Comparison of ENCODE assay signal across 1 cellular context in the genomic region with DNA sequence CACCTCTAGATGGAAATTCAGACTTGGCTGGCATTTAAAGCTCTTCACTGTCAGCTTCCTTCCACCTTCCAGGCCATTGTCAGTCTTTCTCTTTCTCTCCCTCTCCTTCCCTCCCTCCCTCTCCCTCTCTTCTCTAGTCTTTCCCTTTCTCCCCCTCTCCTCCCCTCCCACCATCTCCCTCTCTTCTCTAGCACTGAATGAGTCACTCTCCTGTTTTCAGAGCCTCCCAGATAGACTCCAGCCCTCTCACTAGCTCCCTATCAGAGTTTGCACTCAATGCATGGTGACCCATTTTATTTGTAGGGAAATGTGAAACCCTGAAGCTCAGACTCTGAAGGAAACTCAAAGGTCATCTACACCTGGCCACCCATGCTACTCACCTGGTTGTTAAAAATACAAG.
TF ChIP-seq lines count a peak whose summit lies in the region.

No MANE protein-coding gene starts in this region.

TF ChIP-seq in K562, 482 proteins besides CTCF, POLR2A, EP300 and RAD21 (continued from another document and continues in another):
- TF ChIP-seq WHSC1 (IDR thresholded peaks at IDR 0.05; ENCODE audit: low read length) (no peak), SREBF1 (IDR thresholded peaks at IDR 0.05; ENCODE audit: borderline replicate concordance, low read depth, low read length) (no peak), SMAD2 (IDR thresholded peaks at IDR 0.05; ENCODE audit: low read depth, low read length) (no peak), PRDM10 (IDR thresholded peaks at IDR 0.05; ENCODE audit: partially characterized antibody) (peak; percentile 50), XRCC3 (IDR thresholded peaks at IDR 0.05) (no peak), MCM7 (IDR thresholded peaks at IDR 0.05) (0 out of 4 replicates have a peak, but pooled peaks of 1 of the 2 experiments have one; percentile 40), PHB2 (IDR thresholded peaks at IDR 0.05; ENCODE audit: low read depth) (peak; percentile 29; the same call in 1 of the 2 replicates), ETV5 (CRISPR knock-in tag; IDR thresholded peaks at IDR 0.05; ENCODE audit: low read depth) (no peak), SRSF1 (IDR thresholded peaks at IDR 0.05; ENCODE audit: low read depth, low read length) (no peak), PYGO2 (tag; IDR thresholded peaks at IDR 0.05) (no peak), CCNT2 (IDR thresholded peaks at IDR 0.05; ENCODE audit: borderline replicate concordance, extremely low read depth, insufficient read length, low read depth, low read length) (no peak), ZNF24 (IDR thresholded peaks at IDR 0.05) (no peak), MIER1 (IDR thresholded peaks at IDR 0.05; ENCODE audit: low read depth) (peak; percentile 52; the same call in 1 of the 2 replicates), CBFA2T3 (IDR thresholded peaks at IDR 0.05) (peak; percentile 78), ZFP91 (CRISPR knock-in tag; IDR thresholded peaks at IDR 0.05) (no peak), MYNN (IDR thresholded peaks at IDR 0.05) (no peak), MYNN (CRISPR knock-in tag; IDR thresholded peaks at IDR 0.05) (no peak), SMAD1 (IDR thresholded peaks at IDR 0.05; ENCODE audit: low read depth, low read length, partially characterized antibody) (no peak), CHD4 (IDR thresholded peaks at IDR 0.05; ENCODE audit: insufficient read depth, insufficient replicate concordance, low read depth, low read length, poor library complexity, severe bottlenecking) (no peak), ZNF224 (CRISPR knock-in tag; IDR thresholded peaks at IDR 0.05) (no peak), MAZ (CRISPR knock-in tag; conservative IDR thresholded peaks at IDR 0.05 in 1 of 2, IDR thresholded peaks at IDR 0.05 in 1 of 2) (peak; percentile 52 to 61), JUND (IDR thresholded peaks at IDR 0.05; ENCODE audit: borderline replicate concordance, low read depth, low read length) (peak; percentile 97), JUND (tag; IDR thresholded peaks at IDR 0.05; ENCODE audit: borderline replicate concordance, low read depth, low read length) (peak; percentile 95; the same call in 2 of the 3 replicates), ZNF23 (CRISPR knock-in tag; IDR thresholded peaks at IDR 0.05) (no peak), GABPB2 (CRISPR knock-in tag; conservative IDR thresholded peaks at IDR 0.05) (no peak), ZNF57 (CRISPR knock-in tag; IDR thresholded peaks at IDR 0.05) (no peak), STAG1 (CRISPR knock-in tag; IDR thresholded peaks at IDR 0.05; ENCODE audit: borderline replicate concordance) (no peak), DEAF1 (CRISPR knock-in tag; IDR thresholded peaks at IDR 0.05) (no peak), E2F4 (CRISPR knock-in tag; IDR thresholded peaks at IDR 0.05; ENCODE audit: low read depth) (no peak), DNMT1 (IDR thresholded peaks at IDR 0.05) (no peak), MEIS2 (IDR thresholded peaks at IDR 0.05; ENCODE audit: partially characterized antibody) (no peak), HMG20B (CRISPR knock-in tag; IDR thresholded peaks at IDR 0.05) (no peak), RFX1 (IDR thresholded peaks at IDR 0.05) (no peak), ZNF707 (CRISPR knock-in tag; conservative IDR thresholded peaks at IDR 0.05) (no peak), ZBTB49 (CRISPR knock-in tag; IDR thresholded peaks at IDR 0.05; ENCODE audit: borderline replicate concordance) (no peak), SIN3B (IDR thresholded peaks at IDR 0.05; ENCODE audit: low read depth) (no peak), ZNF41 (CRISPR knock-in tag; conservative IDR thresholded peaks at IDR 0.05) (no peak), ZNF282 (CRISPR knock-in tag; IDR thresholded peaks at IDR 0.05) (no peak), BDP1 (IDR thresholded peaks at IDR 0.05; ENCODE audit: insufficient read depth, insufficient read length) (no peak), ZNF143 (CRISPR knock-in tag; IDR thresholded peaks at IDR 0.05) (no peak), ARHGAP35 (IDR thresholded peaks at IDR 0.05; ENCODE audit: partially characterized antibody) (no peak), CBX2 (IDR thresholded peaks at IDR 0.05; ENCODE audit: insufficient read depth, low read length, poor library complexity, severe bottlenecking) (no peak)
- TF ChIP-seq, protein P1, sequence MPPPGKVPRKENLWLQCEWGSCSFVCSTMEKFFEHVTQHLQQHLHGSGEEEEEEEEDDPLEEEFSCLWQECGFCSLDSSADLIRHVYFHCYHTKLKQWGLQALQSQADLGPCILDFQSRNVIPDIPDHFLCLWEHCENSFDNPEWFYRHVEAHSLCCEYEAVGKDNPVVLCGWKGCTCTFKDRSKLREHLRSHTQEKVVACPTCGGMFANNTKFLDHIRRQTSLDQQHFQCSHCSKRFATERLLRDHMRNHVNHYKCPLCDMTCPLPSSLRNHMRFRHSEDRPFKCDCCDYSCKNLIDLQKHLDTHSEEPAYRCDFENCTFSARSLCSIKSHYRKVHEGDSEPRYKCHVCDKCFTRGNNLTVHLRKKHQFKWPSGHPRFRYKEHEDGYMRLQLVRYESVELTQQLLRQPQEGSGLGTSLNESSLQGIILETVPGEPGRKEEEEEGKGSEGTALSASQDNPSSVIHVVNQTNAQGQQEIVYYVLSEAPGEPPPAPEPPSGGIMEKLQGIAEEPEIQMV (tag; conservative IDR thresholded peaks at IDR 0.05; ENCODE audit: low read depth): no peak
- TF ChIP-seq, protein P2, sequence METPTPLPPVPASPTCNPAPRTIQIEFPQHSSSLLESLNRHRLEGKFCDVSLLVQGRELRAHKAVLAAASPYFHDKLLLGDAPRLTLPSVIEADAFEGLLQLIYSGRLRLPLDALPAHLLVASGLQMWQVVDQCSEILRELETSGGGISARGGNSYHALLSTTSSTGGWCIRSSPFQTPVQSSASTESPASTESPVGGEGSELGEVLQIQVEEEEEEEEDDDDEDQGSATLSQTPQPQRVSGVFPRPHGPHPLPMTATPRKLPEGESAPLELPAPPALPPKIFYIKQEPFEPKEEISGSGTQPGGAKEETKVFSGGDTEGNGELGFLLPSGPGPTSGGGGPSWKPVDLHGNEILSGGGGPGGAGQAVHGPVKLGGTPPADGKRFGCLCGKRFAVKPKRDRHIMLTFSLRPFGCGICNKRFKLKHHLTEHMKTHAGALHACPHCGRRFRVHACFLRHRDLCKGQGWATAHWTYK (CRISPR knock-in tag; IDR thresholded peaks at IDR 0.05): no peak
- TF ChIP-seq, protein P3, sequence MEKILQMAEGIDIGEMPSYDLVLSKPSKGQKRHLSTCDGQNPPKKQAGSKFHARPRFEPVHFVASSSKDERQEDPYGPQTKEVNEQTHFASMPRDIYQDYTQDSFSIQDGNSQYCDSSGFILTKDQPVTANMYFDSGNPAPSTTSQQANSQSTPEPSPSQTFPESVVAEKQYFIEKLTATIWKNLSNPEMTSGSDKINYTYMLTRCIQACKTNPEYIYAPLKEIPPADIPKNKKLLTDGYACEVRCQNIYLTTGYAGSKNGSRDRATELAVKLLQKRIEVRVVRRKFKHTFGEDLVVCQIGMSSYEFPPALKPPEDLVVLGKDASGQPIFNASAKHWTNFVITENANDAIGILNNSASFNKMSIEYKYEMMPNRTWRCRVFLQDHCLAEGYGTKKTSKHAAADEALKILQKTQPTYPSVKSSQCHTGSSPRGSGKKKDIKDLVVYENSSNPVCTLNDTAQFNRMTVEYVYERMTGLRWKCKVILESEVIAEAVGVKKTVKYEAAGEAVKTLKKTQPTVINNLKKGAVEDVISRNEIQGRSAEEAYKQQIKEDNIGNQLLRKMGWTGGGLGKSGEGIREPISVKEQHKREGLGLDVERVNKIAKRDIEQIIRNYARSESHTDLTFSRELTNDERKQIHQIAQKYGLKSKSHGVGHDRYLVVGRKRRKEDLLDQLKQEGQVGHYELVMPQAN (IDR thresholded peaks at IDR 0.05; ENCODE audit: borderline replicate concordance): 0 out of 2 replicates have a peak, but pooled peaks have one; percentile 63
- TF ChIP-seq, protein P4, sequence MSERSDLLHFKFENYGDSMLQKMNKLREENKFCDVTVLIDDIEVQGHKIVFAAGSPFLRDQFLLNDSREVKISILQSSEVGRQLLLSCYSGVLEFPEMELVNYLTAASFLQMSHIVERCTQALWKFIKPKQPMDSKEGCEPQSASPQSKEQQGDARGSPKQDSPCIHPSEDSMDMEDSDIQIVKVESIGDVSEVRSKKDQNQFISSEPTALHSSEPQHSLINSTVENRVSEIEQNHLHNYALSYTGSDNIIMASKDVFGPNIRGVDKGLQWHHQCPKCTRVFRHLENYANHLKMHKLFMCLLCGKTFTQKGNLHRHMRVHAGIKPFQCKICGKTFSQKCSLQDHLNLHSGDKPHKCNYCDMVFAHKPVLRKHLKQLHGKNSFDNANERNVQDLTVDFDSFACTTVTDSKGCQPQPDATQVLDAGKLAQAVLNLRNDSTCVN (CRISPR knock-in tag; IDR thresholded peaks at IDR 0.05): peak; percentile 97
